20 cellular contexts compared by ENCODE assay signal in genomic region chr10:93447970-93448369, GRCh38. TPM values are rescaled to one million over a fixed set of nuclear protein-coding genes. Genes with fewer than 3 reads are reported as not detected.
DNase-seq lines count a peak whose midpoint lies in the region; ATAC-seq and TF ChIP-seq lines count a peak whose summit lies in the region.
"Had no signal": no experiment of that assay in that cellular context is flagged by ENCODE, and none has a peak within 500 bp of the region (broad histone marks: within the 10 kb centered on the region; RNA-seq: fewer than 3 reads in every experiment).

No MANE protein-coding gene starts in this region.

- H3K9me3 ChIP-seq in GM23248 (ENCODE audit: low read depth), result no peaks in the 10 kb centered on the region
- no peaks in the 10 kb centered on the region for H3K9me3 ChIP-seq in gastroesophageal sphincter
- H3K9me3 ChIP-seq in tibial artery, result no peaks in the 10 kb centered on the region
- H3K9me3 ChIP-seq: MG63 had no signal

- CTCF ChIA-PET in RWPE1 (lab: Yijun Ruan, JAX), result interaction anchor here (1.5 to 1.7 kb wide), 2 partner anchors 14 to 34 kb away, joined by 6 read pairs; partner anchors contain the start of gene MYOF

- WGBS in GM23248 (ENCODE audit: low coverage in 1 of 2, low lambda C conversion rate in 2 of 2, missing lambda C conversion rate in 2 of 2), 2 experiments, result 69 to 74% methylated on average over 3 of the region's 3 CpGs
- 31 to 62% methylated on average over 3 of the region's 3 CpGs for WGBS in gastroesophageal sphincter (ENCODE audit: low coverage in 1 of 2), 2 donors

- POLR2A ChIA-PET in RWPE1 (lab: Yijun Ruan, JAX; ENCODE audit: low non-redundant PET), result no interaction called here

- no peak for DNase-seq in GM23248
- DNase-seq in RWPE1 (ENCODE audit: low spot score), result no peak
- no peak for DNase-seq in tibial artery
- no peak for DNase-seq in DMS53 treated with DMSO at 0.1 percent for 48 hours (lab: John Stamatoyannopoulos, UW; ENCODE audit: unreplicated experiment)
- DNase-seq: ACHN; CD4-positive, alpha-beta T cell; DND-41; HCEC 1CT; MG63; NCI-H1092 treated with DMSO at 0.1 percent for 48 hours; NCI-H1694 treated with DMSO at 0.1 percent for 48 hours; NCI-H345; NCI-H526 treated with DMSO at 0.1 percent for 48 hours; NK-92 treated with Interleukin-12 subunit alpha and Interleukin-12 subunit beta, amount 100 ng/mL, for 24 hours had no signal

- no peak for TF ChIP-seq POLR2A in gastroesophageal sphincter (IDR thresholded peaks at IDR 0.05)

- H3K36me3 ChIP-seq in GM23248 (ENCODE audit: low read depth), result peaks cover 70% of the 10 kb centered on the region
- peaks cover 0 to 38% of the 10 kb centered on the region in 2 donors for H3K36me3 ChIP-seq in gastroesophageal sphincter
- peaks cover 17 to 45% (median 26%) of the 10 kb centered on the region in 3 donors for H3K36me3 ChIP-seq in tibial artery

- H3F3A ChIP-seq in GM23248 (ENCODE audit: insufficient read depth), result peaks cover 48% of the 10 kb centered on the region

- H3K27me3 ChIP-seq in GM23248 (replicated peaks; ENCODE audit: insufficient read depth), result no peaks in the 10 kb centered on the region
- H3K27me3 ChIP-seq in gastroesophageal sphincter, result no peaks in the 10 kb centered on the region
- no peaks in the 10 kb centered on the region for H3K27me3 ChIP-seq in tibial artery
- H3K27me3 ChIP-seq: MG63 had no signal

- peaks cover 96% of the 10 kb centered on the region for H3K79me2 ChIP-seq in GM23248 (ENCODE audit: insufficient read depth)

- peaks cover 24% of the 10 kb centered on the region for H3K4me1 ChIP-seq in GM23248 (ENCODE audit: insufficient read depth)
- H3K4me1 ChIP-seq in gastroesophageal sphincter, result peaks cover 17 to 41% (median 28%) of the 10 kb centered on the region in 3 donors
- H3K4me1 ChIP-seq in tibial artery, result peaks cover 0 to 37% (median 24%) of the 10 kb centered on the region in 4 donors

- H3K9me2 ChIP-seq in GM23248 (ENCODE audit: insufficient read depth), result no peaks in the 10 kb centered on the region

- no peak overlapping the region for H3K4me2 ChIP-seq in GM23248 (ENCODE audit: unreplicated experiment)
- H3K4me2 ChIP-seq: KMS-11 had no signal

- H3K9ac ChIP-seq in GM23248, result no peak overlapping the region
- H3K9ac ChIP-seq: KMS-11 had no signal

- no peak for TF ChIP-seq CTCF in RWPE1 (conservative IDR thresholded peaks at IDR 0.05; ENCODE audit: low read depth)
- TF ChIP-seq CTCF in gastroesophageal sphincter (IDR thresholded peaks at IDR 0.05), result no peak
- no peak for TF ChIP-seq CTCF in tibial artery (IDR thresholded peaks at IDR 0.05)

- intact Hi-C loops in tibial artery (cut with DNase I; ENCODE audit: low total_unique reads), result no loop called here

- H2AFZ ChIP-seq in GM23248, result no peak overlapping the region

- no peaks in the 10 kb centered on the region for H4K20me1 ChIP-seq in GM23248 (ENCODE audit: insufficient read depth)

- in situ Hi-C loops in GM23248 (cut with MboI), result no loop called here

- H3K4me3 ChIP-seq in GM23248, result no peak overlapping the region
- H3K4me3 ChIP-seq in gastroesophageal sphincter, result no peak overlapping the region
- no peak overlapping the region for H3K4me3 ChIP-seq in tibial artery
- H3K4me3 ChIP-seq: MG63 had no signal

- ATAC-seq in gastroesophageal sphincter (no peak), HG02970 (IDR thresholded peaks at IDR 0.05; ENCODE audit: low FRiP score, unreplicated experiment) (no peak), HG03039 (IDR thresholded peaks at IDR 0.05; ENCODE audit: unreplicated experiment) (no peak)
- ATAC-seq: Right ventricle myocardium inferior, SK-N-SH treated with all-trans-retinoic acid at 6 μM for 48 hours had no signal

- H3K27ac ChIP-seq in GM23248, result peak overlapping the region; percentile 7
- peak overlapping the region; percentile 93 for H3K27ac ChIP-seq in RWPE1
- peak overlapping the region in 3 of 4 donors; percentile 94 to 99 (median 97) for H3K27ac ChIP-seq in gastroesophageal sphincter
- peak overlapping the region; percentile 6 to 27 for H3K27ac ChIP-seq in tibial artery
- H3K27ac ChIP-seq: KMS-11 had no signal

- TF ChIP-seq EP300 in gastroesophageal sphincter (IDR thresholded peaks at IDR 0.05), result no peak

RNA-seq across cellular contexts. Expression of gene MYOF, which starts 34.2 kb away (rescaled TPM):
- 256 and 261 TPM in 2 replicates for total RNA-seq in GM23248 (2014; rRNA removed; shearing (Covaris generic))
- 93.0 and 101 TPM in 2 replicates for polyA plus RNA-seq in GM23248 (2016; fragmentation: Nextera tagmentation; extraction: Ambion mirVana)
- 100 to 1,000 TPM in 3 of 4 donors, 10 to 100 TPM in 1; 98.0 to 157 (median 126) TPM for total RNA-seq in gastroesophageal sphincter

RNA-seq across cellular contexts. Expression of gene CEP55, which starts 48.4 kb away (rescaled TPM):
- total RNA-seq in GM23248 (2014; rRNA removed; shearing (Covaris generic)), result 21.5 and 32.4 TPM in 2 replicates
- 14.9 and 16.8 TPM in 2 replicates for polyA plus RNA-seq in GM23248 (2016; fragmentation: Nextera tagmentation; extraction: Ambion mirVana)
- 1 to 10 TPM in 1 of 4 donors, under 1 TPM in 2, not detected in 1; 0.13 to 3.6 (median 0.35) TPM for total RNA-seq in gastroesophageal sphincter

Comparison
In these comparisons a context has a peak if more than half of its experiments do, and no peak if none do; other contexts are left out.
1. H3K27ac ChIP-seq: peak in every context shown above with its lines; median percentile 97 in gastroesophageal sphincter; 93 in RWPE1; 16 in tibial artery; 7 in GM23248.